ENCODE assay signal across 9 cellular contexts in the genomic region with DNA sequence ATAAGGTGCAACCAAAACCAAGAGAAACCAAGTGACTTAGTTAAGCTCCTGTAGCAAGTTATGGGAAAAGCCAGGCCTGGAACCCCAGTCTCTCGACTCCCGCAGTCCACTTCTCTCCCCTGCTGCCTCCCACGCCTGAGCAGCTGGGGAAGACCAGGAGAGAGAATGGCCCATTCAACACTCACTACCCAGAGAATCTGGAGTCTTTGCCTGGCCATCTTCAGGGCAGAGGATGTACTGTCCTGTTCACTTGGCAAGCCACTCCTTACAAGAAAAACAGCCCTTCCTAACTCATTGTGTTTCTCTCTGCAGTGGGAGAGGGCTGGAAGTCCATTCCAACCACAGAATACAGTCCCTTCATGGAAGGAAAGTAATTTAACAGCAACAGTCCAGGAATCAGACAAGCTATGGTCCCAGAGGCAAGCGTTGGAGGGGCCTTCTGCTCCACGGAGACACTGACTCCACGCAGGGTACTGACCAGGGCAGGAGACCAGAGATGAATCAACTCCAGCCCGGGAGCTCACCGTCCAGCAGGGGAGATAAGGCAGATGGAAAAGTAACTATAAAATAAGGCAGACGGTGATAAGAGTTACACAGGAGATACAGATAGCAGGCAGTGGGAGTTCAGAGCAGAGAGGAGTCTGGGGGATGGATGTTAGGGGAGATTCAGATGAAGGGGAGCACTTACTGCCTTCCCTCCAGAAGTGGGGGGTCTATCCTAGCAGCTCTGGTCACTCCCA. TPM values are rescaled to one million over a fixed set of nuclear protein-coding genes. Genes with fewer than 3 reads are reported as not detected.
DNase-seq lines count a peak whose midpoint lies in the region; ATAC-seq and TF ChIP-seq lines count a peak whose summit lies in the region.
"Had no signal": no experiment of that assay in that cellular context is flagged by ENCODE, and none has a peak within 500 bp of the region (broad histone marks: within the 10 kb centered on the region; RNA-seq: fewer than 3 reads in every experiment).

No MANE protein-coding gene starts in this region.

- H3K9me3 ChIP-seq in HEK293 (ENCODE audit: control insufficient read depth, insufficient read depth, low read depth, low read length) = no peaks in the 10 kb centered on the region
- no peaks in the 10 kb centered on the region for H3K9me3 ChIP-seq in effector memory CD4-positive, alpha-beta T cell (ENCODE audit: control insufficient read depth, low read length)

- no peaks in the 10 kb centered on the region for H3K9me3 Mint-ChIP-seq in activated naive CD8-positive, alpha-beta T cell treated with anti-CD3 and anti-CD28 coated beads for 36 hours
- no peaks in the 10 kb centered on the region for H3K9me3 Mint-ChIP-seq in immature natural killer cell
- no peaks in the 10 kb centered on the region for H3K9me3 Mint-ChIP-seq in stimulated activated effector memory CD8-positive, alpha-beta T cell treated with anti-CD3 and anti-CD28 coated beads, Interleukin-12 subunit alpha, Interleukin-12 subunit beta, amount 100 ng/mL, for 72 hours

- H3K4me3 Mint-ChIP-seq in activated naive CD8-positive, alpha-beta T cell treated with anti-CD3 and anti-CD28 coated beads for 36 hours = peak overlapping the region; percentile 83
- peak overlapping the region; percentile 70 to 83 (median 81) for H3K4me3 Mint-ChIP-seq in immature natural killer cell
- peak overlapping the region; percentile 76 for H3K4me3 Mint-ChIP-seq in stimulated activated effector memory CD8-positive, alpha-beta T cell treated with anti-CD3 and anti-CD28 coated beads, Interleukin-12 subunit alpha, Interleukin-12 subunit beta, amount 100 ng/mL, for 72 hours

- CTCF ChIA-PET in HEK293 (lab: Yijun Ruan, JAX) = interaction anchor here (0.5 to 1.3 kb wide), 3 partner anchors 20 to 242 kb away, joined by 3 read pairs; no protein-coding TSS in a partner anchor

- DNase-seq in activated naive CD8-positive, alpha-beta T cell treated with anti-CD3 and anti-CD28 coated beads for 36 hours = no peak
- DNase-seq in immature natural killer cell (no peak), amniotic stem cell (lab: John Stamatoyannopoulos, UW) (no peak)
- no peak for DNase-seq in stimulated activated effector memory CD8-positive, alpha-beta T cell treated with anti-CD3 and anti-CD28 coated beads, Interleukin-12 subunit alpha, Interleukin-12 subunit beta, amount 100 ng/mL, for 72 hours (ENCODE audit: low spot score in 2 of 2)
- DNase-seq in effector memory CD4-positive, alpha-beta T cell = no peak
- DNase-seq: NCI-H1105 treated with DMSO at 0.1 percent for 48 hours had no signal

- no peaks in the 10 kb centered on the region for H3K27me3 ChIP-seq in effector memory CD4-positive, alpha-beta T cell (replicated peaks; ENCODE audit: control insufficient read depth, insufficient read depth, low read length, poor library complexity, severe bottlenecking)

- H3K36me3 ChIP-seq in HEK293 (ENCODE audit: control insufficient read depth in 2 of 2, insufficient read depth in 1 of 2, low read length in 2 of 2) = peaks cover 6% of the 10 kb centered on the region in 2 experiments
- H3K36me3 ChIP-seq in effector memory CD4-positive, alpha-beta T cell (ENCODE audit: control insufficient read depth, insufficient read depth, low read length) = no peaks in the 10 kb centered on the region

- H3K4me3 ChIP-seq in HEK293 (ENCODE audit: low read depth, low read length) = no peak overlapping the region
- no peak overlapping the region for H3K4me3 ChIP-seq in effector memory CD4-positive, alpha-beta T cell (ENCODE audit: insufficient read depth, low read depth, low read length, poor library complexity, severe bottlenecking)

- H3K36me3 Mint-ChIP-seq in activated naive CD8-positive, alpha-beta T cell treated with anti-CD3 and anti-CD28 coated beads for 36 hours = peaks cover 32% of the 10 kb centered on the region
- peaks cover 0 to 3% (median 0%) of the 10 kb centered on the region in 3 donors for H3K36me3 Mint-ChIP-seq in immature natural killer cell
- peaks cover 14% of the 10 kb centered on the region for H3K36me3 Mint-ChIP-seq in stimulated activated effector memory CD8-positive, alpha-beta T cell treated with anti-CD3 and anti-CD28 coated beads, Interleukin-12 subunit alpha, Interleukin-12 subunit beta, amount 100 ng/mL, for 72 hours

- H3K4me1 ChIP-seq in HEK293 (ENCODE audit: control insufficient read depth, insufficient read depth, low read length) = peaks cover 7% of the 10 kb centered on the region; the same call in 1 of the 2 replicates
- H3K4me1 ChIP-seq in effector memory CD4-positive, alpha-beta T cell (ENCODE audit: control insufficient read depth, insufficient read depth, low read length, poor library complexity, severe bottlenecking) = peaks cover 14% of the 10 kb centered on the region

- TF ChIP-seq CTCF in HEK293 (tag by site-specific recombination; IDR thresholded peaks at IDR 0.05) = no peak

- peaks cover 37% of the 10 kb centered on the region for H3K4me1 Mint-ChIP-seq in activated naive CD8-positive, alpha-beta T cell treated with anti-CD3 and anti-CD28 coated beads for 36 hours
- peaks cover 34 to 45% of the 10 kb centered on the region in 2 donors for H3K4me1 Mint-ChIP-seq in immature natural killer cell
- peaks cover 16% of the 10 kb centered on the region for H3K4me1 Mint-ChIP-seq in stimulated activated effector memory CD8-positive, alpha-beta T cell treated with anti-CD3 and anti-CD28 coated beads, Interleukin-12 subunit alpha, Interleukin-12 subunit beta, amount 100 ng/mL, for 72 hours

- POLR2A ChIA-PET in HEK293 (lab: Yijun Ruan, JAX) = interaction anchor here (0.5 to 0.8 kb wide), 4 partner anchors 20 to 502 kb away, joined by 3 to 6 read pairs (median 3); no protein-coding TSS in a partner anchor

- peak overlapping the region; percentile 81 for H3K27ac Mint-ChIP-seq in activated naive CD8-positive, alpha-beta T cell treated with anti-CD3 and anti-CD28 coated beads for 36 hours
- peak overlapping the region in 3 of 6 donors; percentile 43 to 70 (median 64) for H3K27ac Mint-ChIP-seq in immature natural killer cell
- peak overlapping the region; percentile 85 for H3K27ac Mint-ChIP-seq in stimulated activated effector memory CD8-positive, alpha-beta T cell treated with anti-CD3 and anti-CD28 coated beads, Interleukin-12 subunit alpha, Interleukin-12 subunit beta, amount 100 ng/mL, for 72 hours

- no peak overlapping the region for H3K27ac ChIP-seq in HEK293 (ENCODE audit: extremely low read depth, low read depth, low read length)
- H3K27ac ChIP-seq in effector memory CD4-positive, alpha-beta T cell (ENCODE audit: insufficient read depth, low read length, poor library complexity, severe bottlenecking) = no peak overlapping the region

- ATAC-seq in stimulated activated effector memory CD8-positive, alpha-beta T cell treated with anti-CD3 and anti-CD28 coated beads, Interleukin-12 subunit alpha, Interleukin-12 subunit beta, amount 100 ng/mL, for 72 hours = no peak
- no peak for ATAC-seq in HG03521 (IDR thresholded peaks at IDR 0.05; ENCODE audit: unreplicated experiment)
- ATAC-seq in GM18907 (IDR thresholded peaks at IDR 0.05; ENCODE audit: unreplicated experiment) = no peak

- H3K27me3 Mint-ChIP-seq in activated naive CD8-positive, alpha-beta T cell treated with anti-CD3 and anti-CD28 coated beads for 36 hours = no peaks in the 10 kb centered on the region
- H3K27me3 Mint-ChIP-seq in immature natural killer cell (ENCODE audit: low read depth in 3 of 3) = peaks cover 0 to 2% (median 2%) of the 10 kb centered on the region in 3 donors

TF ChIP-seq in HEK293, 187 proteins besides CTCF, POLR2A, EP300 and RAD21 (continues in another document):
- no peak for TF ChIP-seq YY1 (tag by site-specific recombination; IDR thresholded peaks at IDR 0.05)
- TF ChIP-seq, protein P1, sequence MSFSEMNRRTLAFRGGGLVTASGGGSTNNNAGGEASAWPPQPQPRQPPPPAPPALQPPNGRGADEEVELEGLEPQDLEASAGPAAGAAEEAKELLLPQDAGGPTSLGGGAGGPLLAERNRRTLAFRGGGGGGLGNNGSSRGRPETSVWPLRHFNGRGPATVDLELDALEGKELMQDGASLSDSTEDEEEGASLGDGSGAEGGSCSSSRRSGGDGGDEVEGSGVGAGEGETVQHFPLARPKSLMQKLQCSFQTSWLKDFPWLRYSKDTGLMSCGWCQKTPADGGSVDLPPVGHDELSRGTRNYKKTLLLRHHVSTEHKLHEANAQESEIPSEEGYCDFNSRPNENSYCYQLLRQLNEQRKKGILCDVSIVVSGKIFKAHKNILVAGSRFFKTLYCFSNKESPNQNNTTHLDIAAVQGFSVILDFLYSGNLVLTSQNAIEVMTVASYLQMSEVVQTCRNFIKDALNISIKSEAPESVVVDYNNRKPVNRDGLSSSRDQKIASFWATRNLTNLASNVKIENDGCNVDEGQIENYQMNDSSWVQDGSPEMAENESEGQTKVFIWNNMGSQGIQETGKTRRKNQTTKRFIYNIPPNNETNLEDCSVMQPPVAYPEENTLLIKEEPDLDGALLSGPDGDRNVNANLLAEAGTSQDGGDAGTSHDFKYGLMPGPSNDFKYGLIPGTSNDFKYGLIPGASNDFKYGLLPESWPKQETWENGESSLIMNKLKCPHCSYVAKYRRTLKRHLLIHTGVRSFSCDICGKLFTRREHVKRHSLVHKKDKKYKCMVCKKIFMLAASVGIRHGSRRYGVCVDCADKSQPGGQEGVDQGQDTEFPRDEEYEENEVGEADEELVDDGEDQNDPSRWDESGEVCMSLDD (tag by site-specific recombination; IDR thresholded peaks at IDR 0.05) = 0 out of 2 replicates have a peak, but pooled peaks have one; percentile 24
- TF ChIP-seq ZNF2 (tag by site-specific recombination; IDR thresholded peaks at IDR 0.05) = no peak
- no peak for TF ChIP-seq ZNF624 (tag by site-specific recombination; IDR thresholded peaks at IDR 0.05)
- no peak for TF ChIP-seq ZNF48 (tag by site-specific recombination; IDR thresholded peaks at IDR 0.05)
- TF ChIP-seq ZIC2 (tag by site-specific recombination; IDR thresholded peaks at IDR 0.05) = 0 out of 2 replicates have a peak, but pooled peaks have one; percentile 6
- TF ChIP-seq ZBTB1 (tag by site-specific recombination; IDR thresholded peaks at IDR 0.05) = no peak
- TF ChIP-seq KLF9 (tag by site-specific recombination; IDR thresholded peaks at IDR 0.05; ENCODE audit: low read depth) = no peak
- no peak for TF ChIP-seq ZNF623 (tag by site-specific recombination; IDR thresholded peaks at IDR 0.05)
- no peak for TF ChIP-seq ZNF837 (tag by site-specific recombination; IDR thresholded peaks at IDR 0.05)
- TF ChIP-seq KLF1 (tag by site-specific recombination; IDR thresholded peaks at IDR 0.05) = no peak

RNA-seq across cellular contexts. Expression of a gene that starts 1.6 kb away (rescaled TPM):
- 10 to 100 TPM; 13.1 to 13.2 TPM for total RNA-seq in activated naive CD8-positive, alpha-beta T cell treated with anti-CD3 and anti-CD28 coated beads for 36 hours
- 1 to 10 TPM; 4.7 to 8.6 (median 7.1) TPM for polyA plus RNA-seq in immature natural killer cell
